ENCODE assay signal across 14 cellular contexts in the genomic region with DNA sequence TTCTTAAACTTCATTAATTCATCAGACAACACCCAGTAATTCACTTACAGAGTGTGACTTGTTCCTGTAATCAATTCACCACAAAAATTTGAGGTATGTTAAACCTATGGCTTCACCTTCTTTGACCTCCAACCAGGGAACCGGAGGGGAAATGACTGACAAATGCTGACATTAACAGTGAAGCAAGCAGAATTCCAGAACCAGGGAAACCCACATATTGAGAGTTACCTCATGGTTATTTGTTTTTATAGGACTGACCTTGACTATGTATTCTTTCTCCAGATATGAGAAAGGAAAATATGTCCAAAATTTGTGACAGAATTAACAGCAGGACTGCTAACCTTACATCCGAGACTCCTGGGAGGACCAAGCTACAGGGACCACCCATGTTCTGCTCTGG. TPM values are rescaled to one million over a fixed set of nuclear protein-coding genes. Genes with fewer than 3 reads are reported as not detected.
DNase-seq lines count a peak whose midpoint lies in the region; TF ChIP-seq lines count a peak whose summit lies in the region.
"Had no signal": no experiment of that assay in that cellular context is flagged by ENCODE, and none has a peak within 500 bp of the region (broad histone marks: within the 10 kb centered on the region; RNA-seq: fewer than 3 reads in every experiment).

No MANE protein-coding gene starts in this region.

- H3K27ac ChIP-seq in SJSA1 (peak overlapping the region; percentile 81), hepatocyte (no peak overlapping the region), OCI-LY7 (ENCODE audit: low read depth, low read length, poor library complexity, severe bottlenecking) (no peak overlapping the region)
- no peak overlapping the region for H3K27ac ChIP-seq in effector memory CD4-positive, alpha-beta T cell (ENCODE audit: insufficient read depth, low read length, poor library complexity, severe bottlenecking)
- H3K27ac ChIP-seq: body of pancreas, neutrophil had no signal

- peaks cover 53% of the 10 kb centered on the region for H3K79me2 ChIP-seq in hepatocyte
- no peaks in the 10 kb centered on the region for H3K79me2 ChIP-seq in OCI-LY7 (ENCODE audit: insufficient read depth, low read depth, low read length)

- peak; percentile 44 to 82 for DNase-seq in SJSA1 (ENCODE audit: low read depth in 1 of 2, low spot score in 2 of 2)
- no peak for DNase-seq in hepatocyte (ENCODE audit: low spot score)
- DNase-seq in retinal pigment epithelial cell (ENCODE audit: low read depth), result peak; percentile 54
- DNase-seq in GM10248 (ENCODE audit: extremely low spot score), result no peak
- no peak for DNase-seq in OCI-LY7 (ENCODE audit: low spot score)
- DNase-seq in effector memory CD4-positive, alpha-beta T cell, result no peak
- no peak for DNase-seq in nucleus accumbens (lab: John Stamatoyannopoulos, UW)
- DNase-seq: activated CD4-positive, CD25-positive, alpha-beta regulatory T cell treated with anti-CD3 and anti-CD28 coated beads, Interleukin-2, amount 50 U/mL, for 72 hours; body of pancreas; CD8-positive, alpha-beta T cell; NCI-H187 treated with DMSO at 0.1 percent for 48 hours had no signal

- intact Hi-C loops in OCI-LY7 (cut with micrococcal nuclease; ENCODE audit: unreplicated experiment), result no loop called here

- POLR2A ChIA-PET in GM10248 (lab: Yijun Ruan, JAX), result no interaction called here
- POLR2A ChIA-PET in OCI-LY7 (lab: Charles Lee), result no interaction called here

- no peak for TF ChIP-seq CTCF in GM12875 (IDR thresholded peaks at IDR 0.05; ENCODE audit: borderline replicate concordance, insufficient read depth, low read depth, low read length)
- TF ChIP-seq CTCF in hepatocyte (IDR thresholded peaks at IDR 0.05; ENCODE audit: poor library complexity), result no peak
- no peak for TF ChIP-seq CTCF in retinal pigment epithelial cell (conservative IDR thresholded peaks at IDR 0.05; ENCODE audit: low read depth, low read length)
- TF ChIP-seq CTCF in GM10248 (IDR thresholded peaks at IDR 0.05; ENCODE audit: control extremely low read depth, extremely low read depth, low read depth, missing control alignments), result no peak
- TF ChIP-seq CTCF in OCI-LY7 (conservative IDR thresholded peaks at IDR 0.05; ENCODE audit: low read length), result no peak

- H3K9me3 ChIP-seq in SJSA1 (replicated peaks) (no peaks in the 10 kb centered on the region), hepatocyte (ENCODE audit: low read depth) (no peaks in the 10 kb centered on the region), OCI-LY7 (ENCODE audit: low read length) (no peaks in the 10 kb centered on the region)
- H3K9me3 ChIP-seq in effector memory CD4-positive, alpha-beta T cell (ENCODE audit: control insufficient read depth, low read length), result no peaks in the 10 kb centered on the region
- H3K9me3 ChIP-seq: body of pancreas, neutrophil had no signal

- CTCF ChIA-PET in GM10248 (lab: Yijun Ruan, JAX), result interaction anchor here (1.3 to 2.6 kb wide), 3 partner anchors 12 to 24 kb away, joined by 3 to 11 read pairs (median 5); no protein-coding TSS in a partner anchor
- CTCF ChIA-PET in OCI-LY7 (lab: Charles Lee; ENCODE audit: unreplicated experiment), result no interaction called here

- H3K27me3 ChIP-seq in SJSA1 (replicated peaks), result no peaks in the 10 kb centered on the region
- H3K27me3 ChIP-seq in hepatocyte, result no peaks in the 10 kb centered on the region
- H3K27me3 ChIP-seq in effector memory CD4-positive, alpha-beta T cell (replicated peaks; ENCODE audit: control insufficient read depth, insufficient read depth, low read length, poor library complexity, severe bottlenecking), result peaks cover 6% of the 10 kb centered on the region
- H3K27me3 ChIP-seq: body of pancreas had no signal

- H3K4me2 ChIP-seq in hepatocyte, result peak overlapping the region; percentile 58
- no peak overlapping the region for H3K4me2 ChIP-seq in OCI-LY7 (ENCODE audit: low read length)

- no peaks in the 10 kb centered on the region for H4K20me1 ChIP-seq in hepatocyte (ENCODE audit: insufficient read depth, poor library complexity, severe bottlenecking)
- H4K20me1 ChIP-seq in OCI-LY7 (ENCODE audit: insufficient read depth, low read length), result no peaks in the 10 kb centered on the region

- H3K4me1 ChIP-seq in SJSA1 (replicated peaks) (peaks cover 62% of the 10 kb centered on the region), hepatocyte (ENCODE audit: insufficient read depth) (peaks cover 15% of the 10 kb centered on the region), OCI-LY7 (ENCODE audit: insufficient read depth, low read length, poor library complexity, severe bottlenecking) (no peaks in the 10 kb centered on the region)
- no peaks in the 10 kb centered on the region for H3K4me1 ChIP-seq in effector memory CD4-positive, alpha-beta T cell (ENCODE audit: control insufficient read depth, insufficient read depth, low read length, poor library complexity, severe bottlenecking)

- peak overlapping the region; percentile 67 for H3K4me3 ChIP-seq in GM12875 (ENCODE audit: low read depth, low read length)
- H3K4me3 ChIP-seq in SJSA1, result peak overlapping the region; percentile 94
- no peak overlapping the region for H3K4me3 ChIP-seq in hepatocyte
- H3K4me3 ChIP-seq in retinal pigment epithelial cell (ENCODE audit: low read length), result peak overlapping the region; percentile 30
- no peak overlapping the region for H3K4me3 ChIP-seq in OCI-LY7 (ENCODE audit: low read depth, low read length, poor library complexity, severe bottlenecking)
- no peak overlapping the region for H3K4me3 ChIP-seq in effector memory CD4-positive, alpha-beta T cell (ENCODE audit: insufficient read depth, low read depth, low read length, poor library complexity, severe bottlenecking)
- H3K4me3 ChIP-seq: body of pancreas had no signal

- no TSS peak for BruUV-seq in OCI-LY7 (replicated peaks; lab: Mats Ljungman, UMichigan)

- 64% methylated on average over 2 of the region's 2 CpGs for WGBS in hepatocyte (ENCODE audit: low lambda C conversion rate, missing lambda C conversion rate)

- H3K9me2 ChIP-seq in hepatocyte (replicated peaks; ENCODE audit: insufficient read depth) (no peaks in the 10 kb centered on the region), OCI-LY7 (ENCODE audit: insufficient read depth, low read length) (no peaks in the 10 kb centered on the region)

- H3K36me3 ChIP-seq in SJSA1, result peaks cover 20% of the 10 kb centered on the region
- H3K36me3 ChIP-seq in hepatocyte (replicated peaks; ENCODE audit: insufficient read depth, low read depth), result no peaks in the 10 kb centered on the region
- no peaks in the 10 kb centered on the region for H3K36me3 ChIP-seq in OCI-LY7 (ENCODE audit: insufficient read depth, low read length)
- H3K36me3 ChIP-seq in effector memory CD4-positive, alpha-beta T cell (ENCODE audit: control insufficient read depth, insufficient read depth, low read length), result no peaks in the 10 kb centered on the region
- H3K36me3 ChIP-seq: neutrophil had no signal

- H2AFZ ChIP-seq in hepatocyte (no peak overlapping the region), OCI-LY7 (ENCODE audit: low read length) (no peak overlapping the region)

RNA-seq across cellular contexts. Expression of a gene that starts 2.7 kb away (rescaled TPM):
- total RNA-seq in SJSA1 (2014; rRNA removed; shearing (Covaris generic)), result 166 and 188 TPM in 2 replicates
- 14.5 and 29.7 TPM in 2 replicates for total RNA-seq in hepatocyte
- 14.5 and 17.1 TPM in 2 replicates for polyA plus RNA-seq in hepatocyte
- not detected in 2 replicates for total RNA-seq in OCI-LY7 (2014; rRNA removed; shearing (Covaris generic))
- total RNA-seq in OCI-LY7 (2022), result not detected in 2 replicates
- total RNA-seq: CD8-positive, alpha-beta T cell had no signal
- polyA plus RNA-seq: IgD-negative memory B cell had no signal

Comparison
In these comparisons a context has a peak if more than half of its experiments do, and no peak if none do; other contexts are left out.
1. H3K4me3 ChIP-seq: peak in GM12875 (single experiment), SJSA1 (single experiment) and retinal pigment epithelial cell (single experiment); none in hepatocyte (single experiment), OCI-LY7 (single experiment) and effector memory CD4-positive, alpha-beta T cell (single experiment).
2. DNase-seq: peak in SJSA1 (2 of 2) and retinal pigment epithelial cell (single experiment); none in hepatocyte (single experiment), GM10248 (single experiment), OCI-LY7 (single experiment), effector memory CD4-positive, alpha-beta T cell (0 of 3) and nucleus accumbens (0 of 56).
3. RNA of a gene that starts 2.7 kb away (total RNA-seq): 166 to 188 TPM in SJSA1 and 14.5 to 29.7 TPM in hepatocyte; not detected in OCI-LY7; every median in the first group is over 10 times any median in the second.